11 cellular contexts compared by ENCODE assay signal in the genomic region with DNA sequence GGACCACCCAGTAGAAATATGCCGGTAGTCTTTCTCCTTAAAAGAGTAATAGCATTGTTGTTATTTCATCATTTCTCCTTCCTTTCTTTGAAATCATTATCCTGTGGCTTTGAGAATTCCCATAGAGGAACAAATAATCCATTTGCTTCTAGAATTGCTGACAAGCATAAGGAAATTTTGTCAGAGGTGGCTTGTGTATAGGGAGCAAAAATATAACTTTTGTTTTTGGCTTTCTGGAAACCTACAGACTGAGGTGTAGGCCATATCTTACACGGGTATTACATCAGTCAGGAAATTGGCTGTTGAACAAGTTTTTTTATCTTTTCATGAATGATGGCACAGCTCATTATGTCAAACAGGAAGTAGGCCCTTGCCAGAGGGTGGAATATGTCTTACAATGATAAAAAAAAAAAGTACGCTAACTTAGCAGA.
DNase-seq lines count a peak whose midpoint lies in the region; ATAC-seq, FAIRE-seq and TF ChIP-seq lines count a peak whose summit lies in the region.
"Had no signal": no experiment of that assay in that cellular context is flagged by ENCODE, and none has a peak within 500 bp of the region (broad histone marks: within the 10 kb centered on the region; RNA-seq: fewer than 3 reads in every experiment).

No MANE protein-coding gene starts in this region.

- POLR2A ChIA-PET in SK-N-SH (lab: Yijun Ruan, JAX), result no interaction called here

- no peaks in the 10 kb centered on the region for H3K9me3 ChIP-seq in SK-N-SH
- no peaks in the 10 kb centered on the region for H3K9me3 ChIP-seq in small intestine (ENCODE audit: control insufficient read depth, low read depth)

- TF ChIP-seq RAD21 in SK-N-SH (IDR thresholded peaks at IDR 0.05; ENCODE audit: low read length), result no peak

- H3K4me2 ChIP-seq in SK-N-SH, result no peak overlapping the region

- no peaks in the 10 kb centered on the region for H3K79me2 ChIP-seq in SK-N-SH (ENCODE audit: insufficient read depth)

- no peak for FAIRE-seq in small intestine (lab: Jason Lieb, UNC)

- CTCF ChIA-PET in SK-N-SH (lab: Yijun Ruan, JAX), result no interaction called here

- no peak overlapping the region; a peak in 1 of 4 replicates for H3K27ac ChIP-seq in SK-N-SH (ENCODE audit: low read depth in 2 of 2, low read length in 1 of 2)
- H3K27ac ChIP-seq in small intestine (ENCODE audit: low read depth in 1 of 2, low read length in 1 of 2), result no peak overlapping the region

- WGBS in SK-N-SH (ENCODE audit: low lambda C conversion rate), result 59% methylated on average over 3 of the region's 3 CpGs
- WGBS in small intestine, 3 donors, result 44 to 63% (median 49%) methylated on average over 3 of the region's 3 CpGs

- no peak for TF ChIP-seq EP300 in SK-N-SH (IDR thresholded peaks at IDR 0.05; ENCODE audit: borderline replicate concordance in 1 of 2, low read depth in 1 of 2, low read length in 1 of 2)

- H3K27me3 ChIP-seq in SK-N-SH (ENCODE audit: insufficient read depth) (no peaks in the 10 kb centered on the region), small intestine (ENCODE audit: control insufficient read depth in 2 of 2, insufficient read depth in 2 of 2, low read length in 2 of 2) (no peaks in the 10 kb centered on the region)

- no peaks in the 10 kb centered on the region for H3K9me2 ChIP-seq in SK-N-SH

- H3K36me3 ChIP-seq in SK-N-SH (replicated peaks in 1 of 2; ENCODE audit: control insufficient read depth in 1 of 2, insufficient read depth in 2 of 2, low read length in 1 of 2), result no peaks in the 10 kb centered on the region
- H3K36me3 ChIP-seq in small intestine (ENCODE audit: control insufficient read depth in 2 of 2, insufficient read depth in 2 of 2, low read length in 2 of 2), result no peaks in the 10 kb centered on the region

- H3K4me3 ChIP-seq in SK-N-SH (ENCODE audit: low read depth in 2 of 2, low read length in 1 of 2), result no peak overlapping the region
- H3K4me3 ChIP-seq in small intestine (ENCODE audit: low read depth in 1 of 2, low read length in 2 of 2), result no peak overlapping the region

- TF ChIP-seq CTCF in SK-N-SH (IDR thresholded peaks at IDR 0.05), result no peak

- H4K20me1 ChIP-seq in SK-N-SH (ENCODE audit: insufficient read depth), result no peaks in the 10 kb centered on the region

- H3K4me1 ChIP-seq in SK-N-SH (ENCODE audit: control insufficient read depth in 1 of 2, insufficient read depth in 2 of 2, low read depth in 1 of 2, low read length in 1 of 2) (peaks cover 0 to 31% of the 10 kb centered on the region in 2 experiments; a peak in 2 of 4 replicates), small intestine (ENCODE audit: control insufficient read depth in 2 of 2, insufficient read depth in 1 of 2, low read depth in 1 of 2, low read length in 1 of 2) (no peaks in the 10 kb centered on the region)

- H3F3A ChIP-seq in SK-N-SH (replicated peaks; ENCODE audit: insufficient read depth), result peaks cover 6% of the 10 kb centered on the region

- peak overlapping the region; percentile 58 for H2AFZ ChIP-seq in SK-N-SH (ENCODE audit: low read depth)

- ATAC-seq in HG03045 (IDR thresholded peaks at IDR 0.05; ENCODE audit: unreplicated experiment) (no peak), GM19023 (IDR thresholded peaks at IDR 0.05; ENCODE audit: unreplicated experiment) (no peak), HG03521 (IDR thresholded peaks at IDR 0.05; ENCODE audit: unreplicated experiment) (no peak)

- no peak overlapping the region for H3K9ac ChIP-seq in SK-N-SH

- DNase-seq in CMK (ENCODE audit: low read depth), result peak; percentile 62
- peak; percentile 60 for DNase-seq in HT1080 (ENCODE audit: low read depth)
- no peak for DNase-seq in SK-N-SH
- peak; percentile 33 for DNase-seq in glomerular visceral epithelial cell (ENCODE audit: extremely low spot score)
- DNase-seq in small intestine, result no peak
- DNase-seq: activated CD4-positive, alpha-beta T cell treated with anti-CD3 and anti-CD28 coated beads for 1 hour; midbrain; NCI-H2171 treated with DMSO at 0.1 percent for 48 hours had no signal

TF ChIP-seq in SK-N-SH, 30 proteins besides CTCF, POLR2A, EP300 and RAD21:
- TF ChIP-seq FOXM1 (IDR thresholded peaks at IDR 0.05; ENCODE audit: low read depth) (no peak), EZH2phosphoT487 (IDR thresholded peaks at IDR 0.05; ENCODE audit: borderline replicate concordance, low read depth) (no peak), POLR2AphosphoS5 (IDR thresholded peaks at IDR 0.05; ENCODE audit: low read depth, low read length) (no peak), MEF2A (IDR thresholded peaks at IDR 0.05; ENCODE audit: borderline replicate concordance, low read depth) (no peak), IRF3 (IDR thresholded peaks at IDR 0.05; ENCODE audit: low read depth, low read length) (no peak), SMC3 (IDR thresholded peaks at IDR 0.05; ENCODE audit: low read depth, low read length) (no peak), GATA2 (CRISPR knock-in tag; IDR thresholded peaks at IDR 0.05) (no peak)

Comparison
In these comparisons a context has a peak if more than half of its experiments do, and no peak if none do; other contexts are left out.
1. DNase-seq: peak in CMK (single experiment), HT1080 (single experiment) and glomerular visceral epithelial cell (single experiment); none in SK-N-SH (single experiment) and small intestine (single experiment).